Comparison of ENCODE assay signal across 8 cellular contexts in the genomic region with DNA sequence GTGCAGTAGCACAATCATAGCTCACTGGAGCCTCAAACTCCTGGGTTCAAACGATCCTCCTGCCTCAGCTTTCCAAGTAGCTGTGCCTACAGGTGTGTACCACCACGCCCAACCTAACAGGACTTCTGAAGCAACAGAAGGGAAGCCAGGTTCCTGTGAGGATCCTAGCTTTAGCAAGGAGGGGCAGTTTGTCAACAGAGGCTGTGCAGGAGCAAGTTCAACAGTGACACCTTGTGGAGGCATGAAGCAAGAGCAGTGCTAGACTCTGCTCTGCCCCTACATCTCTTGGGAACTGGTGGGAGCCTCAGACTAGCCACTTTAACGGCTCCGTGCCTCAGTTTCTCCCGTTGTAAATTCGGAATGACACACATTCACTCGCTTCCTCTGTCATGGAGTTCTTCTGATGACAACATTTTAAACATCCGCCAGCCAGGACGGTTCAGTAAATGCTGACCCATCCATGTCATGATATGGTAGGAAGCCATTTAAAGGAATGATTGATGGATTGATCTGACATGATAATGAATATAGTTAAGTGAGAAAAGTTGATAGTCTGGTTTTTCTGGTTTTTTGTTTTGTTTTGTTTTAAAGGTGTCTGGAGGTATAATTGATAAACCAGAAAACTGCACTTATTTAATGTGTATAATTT.
DNase-seq lines count a peak whose midpoint lies in the region; ATAC-seq and TF ChIP-seq lines count a peak whose summit lies in the region.

No MANE protein-coding gene starts in this region.

- H3K9me3 ChIP-seq in smooth muscle cell (replicated peaks; ENCODE audit: low read depth): no peaks in the 10 kb centered on the region

- H3K4me1 Mint-ChIP-seq in MCF 10A (ENCODE audit: insufficient read depth, unreplicated experiment): no peaks in the 10 kb centered on the region

- H3K9ac ChIP-seq in smooth muscle cell (ENCODE audit: low read depth): no peak overlapping the region

- no peak overlapping the region for H3K4me3 ChIP-seq in smooth muscle cell

- H3K27ac Mint-ChIP-seq in MCF 10A (ENCODE audit: low read depth, unreplicated experiment): no peak overlapping the region

- CTCF ChIA-PET in MCF 10A (lab: Yijun Ruan, JAX): interaction anchor here (0.6 to 1.4 kb wide), 9 partner anchors 11 to 370 kb away, joined by 3 to 7 read pairs (median 3); a partner anchor contains a TSS

- no peak overlapping the region for H2AFZ ChIP-seq in smooth muscle cell (ENCODE audit: low read depth)

- no peaks in the 10 kb centered on the region for H3K36me3 ChIP-seq in smooth muscle cell (ENCODE audit: low read depth)

- WGBS in smooth muscle cell (ENCODE audit: low lambda C conversion rate): 47% methylated on average over 9 of the region's 9 CpGs

- peaks cover 14% of the 10 kb centered on the region for H3K36me3 Mint-ChIP-seq in MCF 10A (ENCODE audit: insufficient read depth, unreplicated experiment)

- no peaks in the 10 kb centered on the region for H4K20me1 ChIP-seq in smooth muscle cell (ENCODE audit: low read depth)

- H3K4me1 ChIP-seq in smooth muscle cell (ENCODE audit: low read depth): peaks cover under 1% of the 10 kb centered on the region

- no peak overlapping the region for H3K27ac ChIP-seq in smooth muscle cell (ENCODE audit: low read depth)

- H3K79me2 ChIP-seq in smooth muscle cell (ENCODE audit: low read depth): no peaks in the 10 kb centered on the region

- no peak overlapping the region for H3K4me3 Mint-ChIP-seq in MCF 10A (ENCODE audit: unreplicated experiment)

- in situ Hi-C loops in ACHN (cut with HindIII; ENCODE audit: low pct_ligation_motif_present, low pct_unique_long_range_greater_than_20kb, low sequenced_read_pairs): no loop called here

- no peaks in the 10 kb centered on the region for H3K27me3 Mint-ChIP-seq in MCF 10A (ENCODE audit: insufficient read depth, unreplicated experiment)

- intact Hi-C loops in MCF 10A (cut with micrococcal nuclease): loop anchor here (1.0 to 5.0 kb wide), 2 partner anchors 237 to 367 kb away; no protein-coding TSS in a partner anchor

- H3K9me3 Mint-ChIP-seq in MCF 10A (ENCODE audit: unreplicated experiment): peaks cover 8% of the 10 kb centered on the region

- no peaks in the 10 kb centered on the region for H3K27me3 ChIP-seq in smooth muscle cell (ENCODE audit: low read depth)

- POLR2A ChIA-PET in MCF 10A (lab: Yijun Ruan, JAX): no interaction called here

- ATAC-seq in GM21723 (IDR thresholded peaks at IDR 0.05; ENCODE audit: unreplicated experiment): no peak

- TF ChIP-seq CTCF in MCF 10A (IDR thresholded peaks at IDR 0.05; ENCODE audit: unreplicated experiment) (peak; percentile 58), smooth muscle cell (IDR thresholded peaks at IDR 0.05; ENCODE audit: borderline replicate concordance, insufficient read depth, poor library complexity, severe bottlenecking) (peak; percentile 36)

- no TSS peak for BruUV-seq in MCF 10A (replicated peaks; lab: Mats Ljungman, UMichigan)

- no peak overlapping the region for H3K4me2 ChIP-seq in smooth muscle cell

- DNase-seq in ACHN: peak; percentile 63
- peak; percentile 68 for DNase-seq in ELF-1 (ENCODE audit: low read depth, low spot score)
- DNase-seq in NCI-H226: peak; percentile 31
- DNase-seq in MCF 10A (ENCODE audit: unreplicated experiment): peak; percentile 40
- DNase-seq in smooth muscle cell (lab: John Stamatoyannopoulos, UW; ENCODE audit: unreplicated experiment): no peak
- no peak for DNase-seq in HPDE6-E6E7 (ENCODE audit: extremely low spot score)
- DNase-seq in NK-92 treated with Interleukin-12 subunit alpha and Interleukin-12 subunit beta, amount 100 ng/mL, for 24 hours (lab: John Stamatoyannopoulos, UW): no peak

- H3F3A ChIP-seq in smooth muscle cell (ENCODE audit: low read depth): peaks cover 7% of the 10 kb centered on the region

Comparison
In these comparisons a context has a peak if more than half of its experiments do, and no peak if none do; other contexts are left out.
1. DNase-seq: peak in ACHN (single experiment), ELF-1 (single experiment), NCI-H226 (single experiment) and MCF 10A (single experiment); none in smooth muscle cell (single experiment), HPDE6-E6E7 (single experiment) and NK-92 treated with Interleukin-12 subunit alpha and Interleukin-12 subunit beta, amount 100 ng/mL, for 24 hours (single experiment).